17 cellular contexts compared by ENCODE assay signal in the genomic region with DNA sequence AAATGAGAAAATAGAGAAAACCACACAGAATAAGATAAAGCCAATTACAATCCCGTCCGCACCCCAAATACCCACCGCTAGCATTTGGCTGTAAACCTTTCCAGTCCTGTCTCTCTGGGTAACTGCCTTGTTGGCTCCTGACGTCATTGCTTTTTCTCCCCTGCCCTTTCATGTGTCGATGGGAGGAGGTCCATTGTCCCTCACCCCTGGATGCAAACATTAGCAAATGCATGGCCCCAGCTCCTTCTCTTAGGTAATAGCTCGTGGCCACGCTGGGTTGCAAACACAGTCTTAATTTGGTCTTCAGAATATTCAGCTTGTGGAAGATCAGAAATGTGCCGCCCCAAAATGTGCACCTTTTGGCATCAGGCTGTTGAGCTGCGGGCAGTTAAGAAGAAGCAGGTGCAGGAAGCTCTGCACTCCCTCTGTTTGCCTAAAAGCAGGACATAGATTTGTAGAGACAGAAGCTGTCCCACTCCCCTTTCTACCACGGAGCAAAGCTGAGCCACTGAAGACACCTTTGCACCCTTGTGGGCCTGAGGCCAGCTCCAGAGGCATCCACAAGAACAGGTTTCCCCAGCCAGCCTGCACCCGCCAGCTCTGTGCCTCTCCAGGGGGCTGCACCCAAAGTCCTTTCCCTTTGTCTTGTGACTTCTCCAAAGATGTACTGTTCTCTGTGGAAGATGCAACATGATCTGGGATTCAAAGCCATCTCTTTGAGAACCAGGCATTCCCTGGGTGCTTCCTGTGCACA.
A peak's percentile ranks its signal among the peaks of the same experiment; 100 is the strongest.
DNase-seq lines count a peak whose midpoint lies in the region; ATAC-seq and TF ChIP-seq lines count a peak whose summit lies in the region.
"Had no signal": no experiment of that assay in that cellular context is flagged by ENCODE, and none has a peak within 500 bp of the region (broad histone marks: within the 10 kb centered on the region; RNA-seq: fewer than 3 reads in every experiment).

No MANE protein-coding gene starts in this region.

- H3K9me3 ChIP-seq in T-helper 17 cell (ENCODE audit: control insufficient read depth, low read length, poor library complexity, severe bottlenecking), result no peaks in the 10 kb centered on the region
- H3K9me3 ChIP-seq: esophagus muscularis mucosa, prostate gland, uterus had no signal

- no peaks in the 10 kb centered on the region for H3K27me3 Mint-ChIP-seq in activated CD8-positive, alpha-beta T cell treated with anti-CD3 and anti-CD28 coated beads, Interleukin-2, amount 10 ng/mL, durations not matched to agents 7 days and 5 days (ENCODE audit: low read depth)
- H3K27me3 Mint-ChIP-seq in activated CD8-positive, alpha-beta T cell treated with anti-CD3 and anti-CD28 coated beads for 36 hours, result no peaks in the 10 kb centered on the region
- no peaks in the 10 kb centered on the region for H3K27me3 Mint-ChIP-seq in T-helper 17 cell
- peaks cover 10% of the 10 kb centered on the region for H3K27me3 Mint-ChIP-seq in nephron progenitor cell (ENCODE audit: low read depth, poor library complexity)
- H3K27me3 Mint-ChIP-seq: central memory CD8-positive, alpha-beta T cell had no signal

- peaks cover 10% of the 10 kb centered on the region for H3K27me3 ChIP-seq in brain microvascular endothelial cell (replicated peaks)
- H3K27me3 ChIP-seq: uterus had no signal

- H3K36me3 Mint-ChIP-seq in activated CD8-positive, alpha-beta T cell treated with anti-CD3 and anti-CD28 coated beads, Interleukin-2, amount 10 ng/mL, durations not matched to agents 7 days and 5 days (ENCODE audit: low read depth), result peaks cover 2% of the 10 kb centered on the region
- no peaks in the 10 kb centered on the region for H3K36me3 Mint-ChIP-seq in activated CD8-positive, alpha-beta T cell treated with anti-CD3 and anti-CD28 coated beads for 36 hours (ENCODE audit: low read depth)
- H3K36me3 Mint-ChIP-seq in T-helper 17 cell (ENCODE audit: low read depth) (no peaks in the 10 kb centered on the region), nephron progenitor cell (ENCODE audit: low read depth) (no peaks in the 10 kb centered on the region)

- peak overlapping the region; percentile 47 for H3K27ac Mint-ChIP-seq in activated CD8-positive, alpha-beta T cell treated with anti-CD3 and anti-CD28 coated beads, Interleukin-2, amount 10 ng/mL, durations not matched to agents 7 days and 5 days
- no peak overlapping the region for H3K27ac Mint-ChIP-seq in activated CD8-positive, alpha-beta T cell treated with anti-CD3 and anti-CD28 coated beads for 36 hours
- H3K27ac Mint-ChIP-seq in T-helper 17 cell (peak overlapping the region; percentile 98), nephron progenitor cell (peak overlapping the region; percentile 58)

- peaks cover 59% of the 10 kb centered on the region for H3K4me1 Mint-ChIP-seq in activated CD8-positive, alpha-beta T cell treated with anti-CD3 and anti-CD28 coated beads, Interleukin-2, amount 10 ng/mL, durations not matched to agents 7 days and 5 days (ENCODE audit: low read depth)
- H3K4me1 Mint-ChIP-seq in activated CD8-positive, alpha-beta T cell treated with anti-CD3 and anti-CD28 coated beads for 36 hours (ENCODE audit: low read depth), result peaks cover 44% of the 10 kb centered on the region
- H3K4me1 Mint-ChIP-seq in T-helper 17 cell (peaks cover 34% of the 10 kb centered on the region), nephron progenitor cell (peaks cover 46% of the 10 kb centered on the region)

- in situ Hi-C loops in brain microvascular endothelial cell (cut with HindIII; ENCODE audit: low pct_ligation_motif_present, low sequenced_read_pairs), result no loop called here

- ATAC-seq in activated CD8-positive, alpha-beta T cell treated with anti-CD3 and anti-CD28 coated beads, Interleukin-2, amount 10 ng/mL, durations not matched to agents 7 days and 5 days, result no peak
- no peak for ATAC-seq in activated CD8-positive, alpha-beta T cell treated with anti-CD3 and anti-CD28 coated beads for 36 hours
- ATAC-seq in T-helper 17 cell, result no peak
- no peak for ATAC-seq in GM18511 (IDR thresholded peaks at IDR 0.05; ENCODE audit: unreplicated experiment)
- ATAC-seq: GM12878 had no signal

- no peak overlapping the region for H3K4me3 Mint-ChIP-seq in activated CD8-positive, alpha-beta T cell treated with anti-CD3 and anti-CD28 coated beads, Interleukin-2, amount 10 ng/mL, durations not matched to agents 7 days and 5 days
- no peak overlapping the region for H3K4me3 Mint-ChIP-seq in activated CD8-positive, alpha-beta T cell treated with anti-CD3 and anti-CD28 coated beads for 36 hours
- H3K4me3 Mint-ChIP-seq in T-helper 17 cell (peak overlapping the region; percentile 33), nephron progenitor cell (peak overlapping the region; percentile 32)
- H3K4me3 Mint-ChIP-seq: central memory CD8-positive, alpha-beta T cell had no signal

- CTCF ChIA-PET in activated CD8-positive, alpha-beta T cell treated with anti-CD3 and anti-CD28 coated beads, Interleukin-2, amount 10 ng/mL, durations not matched to agents 7 days and 5 days (lab: Charles Lee), result interaction anchor here (0.7 to 1.8 kb wide), 3 partner anchors 9 to 61 kb away, joined by 3 to 7 read pairs (median 3); no protein-coding TSS in a partner anchor
- CTCF ChIA-PET in activated CD8-positive, alpha-beta T cell treated with anti-CD3 and anti-CD28 coated beads for 36 hours (lab: Charles Lee), result interaction anchor here (0.8 to 1.5 kb wide), 3 partner anchors 16 to 71 kb away, joined by 3 to 5 read pairs (median 4); no protein-coding TSS in a partner anchor

- no peak overlapping the region for H3K4me3 ChIP-seq in brain microvascular endothelial cell (ENCODE audit: low read depth, low read length)
- H3K4me3 ChIP-seq: esophagus muscularis mucosa, GM12878, prostate gland, uterus had no signal

- intact Hi-C loops in activated CD8-positive, alpha-beta T cell treated with anti-CD3 and anti-CD28 coated beads for 36 hours (cut with micrococcal nuclease), result no loop called here

- POLR2A ChIA-PET in activated CD8-positive, alpha-beta T cell treated with anti-CD3 and anti-CD28 coated beads, Interleukin-2, amount 10 ng/mL, durations not matched to agents 7 days and 5 days (lab: Charles Lee), result interaction anchor here (0.9 kb wide), 1 partner anchor 259 kb away, joined by 3 read pairs; the partner anchor contains the start of gene SRSF2
- POLR2A ChIA-PET in activated CD8-positive, alpha-beta T cell treated with anti-CD3 and anti-CD28 coated beads for 36 hours (lab: Charles Lee), result interaction anchor here (1.1 kb wide), 1 partner anchor 132 kb away, joined by 4 read pairs; no protein-coding TSS in a partner anchor

- no peak for DNase-seq in activated CD8-positive, alpha-beta T cell treated with anti-CD3 and anti-CD28 coated beads, Interleukin-2, amount 10 ng/mL, durations not matched to agents 7 days and 5 days
- no peak for DNase-seq in activated CD8-positive, alpha-beta T cell treated with anti-CD3 and anti-CD28 coated beads for 36 hours
- peak; percentile 48 for DNase-seq in NCI-H1092 (lab: John Stamatoyannopoulos, UW)
- DNase-seq in T-helper 17 cell, result no peak
- no peak for DNase-seq in nephron progenitor cell
- no peak for DNase-seq in pons (ENCODE audit: low spot score)
- DNase-seq in brain microvascular endothelial cell, result no peak
- DNase-seq: activated CD4-positive, alpha-beta T cell treated with anti-CD3 and anti-CD28 coated beads for 1 hour; DMS79; MV-4-11; OCI-M1; uterus had no signal

- H3K27ac ChIP-seq in brain microvascular endothelial cell, result no peak overlapping the region
- H3K27ac ChIP-seq: esophagus muscularis mucosa, prostate gland, uterus had no signal

- H3K36me3 ChIP-seq in brain microvascular endothelial cell (replicated peaks), result no peaks in the 10 kb centered on the region
- H3K36me3 ChIP-seq: esophagus muscularis mucosa, prostate gland, uterus had no signal

- no peaks in the 10 kb centered on the region for H3K9me3 Mint-ChIP-seq in activated CD8-positive, alpha-beta T cell treated with anti-CD3 and anti-CD28 coated beads, Interleukin-2, amount 10 ng/mL, durations not matched to agents 7 days and 5 days (ENCODE audit: insufficient read depth)
- H3K9me3 Mint-ChIP-seq in activated CD8-positive, alpha-beta T cell treated with anti-CD3 and anti-CD28 coated beads for 36 hours, result no peaks in the 10 kb centered on the region
- no peaks in the 10 kb centered on the region for H3K9me3 Mint-ChIP-seq in nephron progenitor cell
- H3K9me3 Mint-ChIP-seq: central memory CD8-positive, alpha-beta T cell had no signal

- TF ChIP-seq CTCF in activated CD8-positive, alpha-beta T cell treated with anti-CD3 and anti-CD28 coated beads for 36 hours (IDR thresholded peaks at IDR 0.05), result no peak
- TF ChIP-seq CTCF in nephron progenitor cell (IDR thresholded peaks at IDR 0.05) (no peak), brain microvascular endothelial cell (IDR thresholded peaks at IDR 0.05; ENCODE audit: low read depth, low read length, missing control alignments) (no peak)

Comparison
In these comparisons a context has a peak if more than half of its experiments do, and no peak if none do; other contexts are left out.
1. H3K4me3 Mint-ChIP-seq: peak in T-helper 17 cell (single experiment) and nephron progenitor cell (single experiment); none in activated CD8-positive, alpha-beta T cell treated with anti-CD3 and anti-CD28 coated beads, Interleukin-2, amount 10 ng/mL, durations not matched to agents 7 days and 5 days (single experiment) and activated CD8-positive, alpha-beta T cell treated with anti-CD3 and anti-CD28 coated beads for 36 hours (single experiment).